25 cellular contexts compared by ENCODE assay signal in genomic region chr2:126616606-126617069, GRCh38. TPM values are rescaled to one million over a fixed set of nuclear protein-coding genes. Genes with fewer than 3 reads are reported as not detected.
A peak's percentile ranks its signal among the peaks of the same experiment; 100 is the strongest.
DNase-seq lines count a peak whose midpoint lies in the region; ATAC-seq and TF ChIP-seq lines count a peak whose summit lies in the region.
"Had no signal": no experiment of that assay in that cellular context is flagged by ENCODE, and none has a peak within 500 bp of the region (broad histone marks: within the 10 kb centered on the region; RNA-seq: fewer than 3 reads in every experiment).

No MANE protein-coding gene starts in this region.

- intact Hi-C loops in transverse colon (cut with DNase I; ENCODE audit: low total_unique reads) = no loop called here

- H4K20me1 ChIP-seq in Loucy (ENCODE audit: insufficient read depth, low read length, poor library complexity, severe bottlenecking) = no peaks in the 10 kb centered on the region

- no peak overlapping the region for H3K4me2 ChIP-seq in Loucy (ENCODE audit: low read depth, low read length, poor library complexity, severe bottlenecking)
- H3K4me2 ChIP-seq: PC-9 had no signal

- DNase-seq in GM06990 (ENCODE audit: extremely low read depth, insufficient read length) (peak; percentile 16), inferior parietal cortex (ENCODE audit: extremely low spot score) (no peak), GM10266 (ENCODE audit: extremely low spot score) (no peak), transverse colon (no peak)
- DNase-seq in activated T-cell treated with anti-CD3 and anti-CD28 coated beads, Interleukin-2, amount 50 U/mL, for 4 hours = no peak
- DNase-seq: activated CD4-positive, alpha-beta T cell treated with anti-CD3 and anti-CD28 coated beads for 48 hours; activated CD8-positive, alpha-beta memory T cell treated with anti-CD3 and anti-CD28 coated beads, Interleukin-2, amount 10 ng/mL, durations not matched to agents 7 days and 5 days; DMS 273 treated with DMSO at 0.1 percent for 48 hours; effector CD8-positive, alpha-beta T cell; gastrocnemius medialis; GDM1; KBM-7; kidney; lower lobe of right lung; NCI-H1694; PC-9; substantia nigra; T-helper 1 cell had no signal

- no peaks in the 10 kb centered on the region for H3K27me3 Mint-ChIP-seq in activated T-cell treated with anti-CD3 and anti-CD28 coated beads, Interleukin-2, amount 50 U/mL, for 4 hours (ENCODE audit: low read depth)

- H3K9me3 ChIP-seq in Loucy (ENCODE audit: insufficient read depth, low read depth, low read length) (no peaks in the 10 kb centered on the region), transverse colon (no peaks in the 10 kb centered on the region)
- H3K9me3 ChIP-seq: gastrocnemius medialis, vagina had no signal

- H3K27me3 ChIP-seq in GM06990 (replicated peaks; ENCODE audit: control insufficient read depth, insufficient read depth, low read length) = no peaks in the 10 kb centered on the region
- H3K27me3 ChIP-seq in Loucy (ENCODE audit: insufficient read depth, low read length, poor library complexity, severe bottlenecking) = no peaks in the 10 kb centered on the region
- no peaks in the 10 kb centered on the region for H3K27me3 ChIP-seq in transverse colon
- H3K27me3 ChIP-seq: gastrocnemius medialis, neutrophil, vagina had no signal

- H3K4me3 ChIP-seq in GM06990 (replicated peaks; ENCODE audit: low read depth, low read length) (no peak overlapping the region), Loucy (ENCODE audit: low read length, poor library complexity, severe bottlenecking) (no peak overlapping the region), transverse colon (no peak overlapping the region)
- H3K4me3 ChIP-seq: gastrocnemius medialis, lower lobe of right lung, PC-9, vagina had no signal

- H3F3A ChIP-seq in Loucy (ENCODE audit: low read depth) = no peaks in the 10 kb centered on the region

- H3K79me2 ChIP-seq in Loucy (ENCODE audit: insufficient read depth, low read length) = no peaks in the 10 kb centered on the region

- no peak overlapping the region for H2AFZ ChIP-seq in Loucy (ENCODE audit: low read length)
- H2AFZ ChIP-seq: PC-9 had no signal

- ATAC-seq in GM19351 (IDR thresholded peaks at IDR 0.05; ENCODE audit: unreplicated experiment) (peak; percentile 67), HG02798 (IDR thresholded peaks at IDR 0.05; ENCODE audit: poor library complexity, unreplicated experiment) (peak; percentile 49)
- no peak for ATAC-seq in activated T-cell treated with anti-CD3 and anti-CD28 coated beads, Interleukin-2, amount 50 U/mL, for 4 hours
- ATAC-seq: activated CD8-positive, alpha-beta memory T cell treated with anti-CD3 and anti-CD28 coated beads, Interleukin-2, amount 10 ng/mL, durations not matched to agents 7 days and 5 days; esophagus mucosa; gastrocnemius medialis; lower lobe of right lung had no signal

- H3K4me3 Mint-ChIP-seq in activated T-cell treated with anti-CD3 and anti-CD28 coated beads, Interleukin-2, amount 50 U/mL, for 4 hours = no peak overlapping the region
- H3K4me3 Mint-ChIP-seq: activated CD8-positive, alpha-beta memory T cell treated with anti-CD3 and anti-CD28 coated beads, Interleukin-2, amount 10 ng/mL, durations not matched to agents 7 days and 5 days; CD14-positive monocyte had no signal

- TF ChIP-seq CTCF in GM06990 (IDR thresholded peaks at IDR 0.05; ENCODE audit: insufficient read depth, low read length, poor library complexity, severe bottlenecking) (no peak), Loucy (conservative IDR thresholded peaks at IDR 0.05; ENCODE audit: low read length) (peak; percentile 24; the same call in 1 of the 2 replicates), GM10266 (IDR thresholded peaks at IDR 0.05; ENCODE audit: control insufficient read depth, insufficient read depth, low read depth, missing control alignments) (no peak), transverse colon (IDR thresholded peaks at IDR 0.05) (no peak)

- no peaks in the 10 kb centered on the region for H3K9me3 Mint-ChIP-seq in activated T-cell treated with anti-CD3 and anti-CD28 coated beads, Interleukin-2, amount 50 U/mL, for 4 hours

- H3K4me1 Mint-ChIP-seq in activated T-cell treated with anti-CD3 and anti-CD28 coated beads, Interleukin-2, amount 50 U/mL, for 4 hours (ENCODE audit: low read depth) = no peaks in the 10 kb centered on the region
- H3K4me1 Mint-ChIP-seq: activated CD8-positive, alpha-beta memory T cell treated with anti-CD3 and anti-CD28 coated beads, Interleukin-2, amount 10 ng/mL, durations not matched to agents 7 days and 5 days had no signal

- no peak for TF ChIP-seq POLR2A in transverse colon (IDR thresholded peaks at IDR 0.05)

- no peaks in the 10 kb centered on the region for H3K36me3 ChIP-seq in GM06990 (ENCODE audit: control insufficient read depth, insufficient read depth, low read length)
- H3K36me3 ChIP-seq in Loucy (ENCODE audit: insufficient read depth, low read length) = no peaks in the 10 kb centered on the region
- H3K36me3 ChIP-seq in transverse colon = no peaks in the 10 kb centered on the region
- H3K36me3 ChIP-seq: gastrocnemius medialis, lower lobe of right lung, neutrophil, vagina had no signal

- no peak for TF ChIP-seq EP300 in transverse colon (IDR thresholded peaks at IDR 0.05; ENCODE audit: low read depth)

- no peaks in the 10 kb centered on the region for H3K9me2 ChIP-seq in Loucy (replicated peaks; ENCODE audit: low read depth, low read length)

- H3K4me1 ChIP-seq in Loucy (ENCODE audit: insufficient read depth, low read length, poor library complexity, severe bottlenecking) = peaks cover 7% of the 10 kb centered on the region
- no peaks in the 10 kb centered on the region for H3K4me1 ChIP-seq in transverse colon
- H3K4me1 ChIP-seq: lower lobe of right lung, vagina had no signal

- no peaks in the 10 kb centered on the region for H3K36me3 Mint-ChIP-seq in activated T-cell treated with anti-CD3 and anti-CD28 coated beads, Interleukin-2, amount 50 U/mL, for 4 hours (ENCODE audit: insufficient read depth)
- H3K36me3 Mint-ChIP-seq: activated CD8-positive, alpha-beta memory T cell treated with anti-CD3 and anti-CD28 coated beads, Interleukin-2, amount 10 ng/mL, durations not matched to agents 7 days and 5 days; CD14-positive monocyte had no signal

- 63% methylated on average over 6 of the region's 6 CpGs; no CpG with 5 or more reads in 1 of the 2 donors for WGBS in transverse colon (ENCODE audit: low coverage in 1 of 2), 2 donors

- in situ Hi-C loops in transverse colon (cut with MboI; ENCODE audit: low pct_ligation_motif_present in 1 of 4, low pct_unique_long_range_greater_than_20kb in 1 of 4, low sequenced_read_pairs in 3 of 4) = no loop called here

- no peak overlapping the region for H3K27ac ChIP-seq in transverse colon
- H3K27ac ChIP-seq: gastrocnemius medialis, lower lobe of right lung, neutrophil, PC-9, vagina had no signal

- no peak overlapping the region for H3K9ac ChIP-seq in Loucy (ENCODE audit: low read depth, low read length, poor library complexity, severe bottlenecking)

RNA-seq across cellular contexts. Expression of gene GYPC, which starts 39.3 kb away (rescaled TPM):
- total RNA-seq in transverse colon = 10 to 100 TPM; 19.1 to 40.2 (median 28.5) TPM
- 10 to 100 TPM; 85.2 to 98.3 (median 93.4) TPM for total RNA-seq in activated T-cell treated with anti-CD3 and anti-CD28 coated beads, Interleukin-2, amount 50 U/mL, for 4 hours
- total RNA-seq: PC-9 had no signal

Comparison
In these comparisons a context has a peak if more than half of its experiments do, and no peak if none do; other contexts are left out.
1. ATAC-seq: peak in GM19351 (single experiment) and HG02798 (single experiment); none in activated T-cell treated with anti-CD3 and anti-CD28 coated beads, Interleukin-2, amount 50 U/mL, for 4 hours (0 of 2).